Comparison of ENCODE assay signal across 8 cellular contexts in genomic region chr1:24694380-24694843, GRCh38. TPM values are rescaled to one million over a fixed set of nuclear protein-coding genes. Genes with fewer than 3 reads are reported as not detected.
A peak's percentile ranks its signal among the peaks of the same experiment; 100 is the strongest.
DNase-seq lines count a peak whose midpoint lies in the region; ATAC-seq, FAIRE-seq and TF ChIP-seq lines count a peak whose summit lies in the region.

No MANE protein-coding gene starts in this region.

- TF ChIP-seq CTCF in GM12864 (IDR thresholded peaks at IDR 0.05; ENCODE audit: low read depth, low read length, missing control alignments) (no peak), natural killer cell (IDR thresholded peaks at IDR 0.05) (no peak)

- no peak overlapping the region for H3K27ac ChIP-seq in CD4-positive, alpha-beta memory T cell (ENCODE audit: low read depth, low read length)

- peak overlapping the region; percentile 88 to 92 for H3K27ac Mint-ChIP-seq in natural killer cell
- peak overlapping the region in 1 of 7 donors; percentile 50 for H3K27ac Mint-ChIP-seq in CD4-positive, alpha-beta memory T cell

- no peaks in the 10 kb centered on the region for H3K27me3 Mint-ChIP-seq in natural killer cell (ENCODE audit: low read depth in 2 of 2)
- no peaks in the 10 kb centered on the region for H3K27me3 Mint-ChIP-seq in CD4-positive, alpha-beta memory T cell

- ATAC-seq in natural killer cell = peak; percentile 81 to 95 (median 90)
- no peak for ATAC-seq in HG03196 (IDR thresholded peaks at IDR 0.05; ENCODE audit: unreplicated experiment)
- no peak for ATAC-seq in GM18502 (IDR thresholded peaks at IDR 0.05; ENCODE audit: poor library complexity, unreplicated experiment)

- FAIRE-seq in urothelium cell line (lab: Jason Lieb, UNC) = no peak

- peaks cover 40% of the 10 kb centered on the region in 2 donors for H3K4me1 Mint-ChIP-seq in natural killer cell
- H3K4me1 Mint-ChIP-seq in CD4-positive, alpha-beta memory T cell = peaks cover 0 to 6% (median 2%) of the 10 kb centered on the region in 4 donors

- peak overlapping the region; percentile 93 for H3K4me3 Mint-ChIP-seq in natural killer cell
- peak overlapping the region in 1 of 8 donors; percentile 32 for H3K4me3 Mint-ChIP-seq in CD4-positive, alpha-beta memory T cell

- DNase-seq in GM12864 (ENCODE audit: low read depth) = peak; percentile 54
- DNase-seq in NCI-H1436 (lab: John Stamatoyannopoulos, UW) = peak; percentile 86
- DNase-seq in amniotic epithelial cell (ENCODE audit: low read depth) = peak; percentile 88
- peak; percentile 50 for DNase-seq in natural killer cell
- no peak for DNase-seq in CD4-positive, alpha-beta memory T cell
- no peak for DNase-seq in urothelium cell line (ENCODE audit: low spot score)

- intact Hi-C loops in natural killer cell (cut with micrococcal nuclease) = no loop called here
- intact Hi-C loops in CD4-positive, alpha-beta memory T cell (cut with micrococcal nuclease) = no loop called here

- CTCF ChIA-PET in CD4-positive, alpha-beta memory T cell (lab: Charles Lee; ENCODE audit: partially characterized antibody) = interaction anchor here (0.7 to 1.7 kb wide), 3 partner anchors 136 to 623 kb away, joined by 3 to 5 read pairs (median 4); no protein-coding TSS in a partner anchor

- no peaks in the 10 kb centered on the region for H3K36me3 Mint-ChIP-seq in natural killer cell
- no peaks in the 10 kb centered on the region for H3K36me3 Mint-ChIP-seq in CD4-positive, alpha-beta memory T cell

- no peak overlapping the region for H3K4me3 ChIP-seq in GM12864 (ENCODE audit: low read depth, low read length)
- no peak overlapping the region for H3K4me3 ChIP-seq in CD4-positive, alpha-beta memory T cell (ENCODE audit: low read length in 2 of 2)

- H3K9me3 Mint-ChIP-seq in natural killer cell = no peaks in the 10 kb centered on the region
- no peaks in the 10 kb centered on the region for H3K9me3 Mint-ChIP-seq in CD4-positive, alpha-beta memory T cell

- H3K9me3 ChIP-seq in CD4-positive, alpha-beta memory T cell (ENCODE audit: control insufficient read depth in 1 of 2, low read length in 2 of 2) = no peaks in the 10 kb centered on the region

- no peaks in the 10 kb centered on the region for H3K27me3 ChIP-seq in CD4-positive, alpha-beta memory T cell (ENCODE audit: insufficient read depth, low read length)

- POLR2A ChIA-PET in CD4-positive, alpha-beta memory T cell (lab: Charles Lee; ENCODE audit: partially characterized antibody) = no interaction called here

- H3K4me1 ChIP-seq in CD4-positive, alpha-beta memory T cell (ENCODE audit: insufficient read depth, low read length) = no peaks in the 10 kb centered on the region

- no peaks in the 10 kb centered on the region for H3K36me3 ChIP-seq in CD4-positive, alpha-beta memory T cell (ENCODE audit: insufficient read depth, low read length)

RNA-seq across cellular contexts. Expression of gene CLIC4, which starts 50.8 kb away (rescaled TPM):
- total RNA-seq in natural killer cell = 10 to 100 TPM in 1 of 3 donors, 1 to 10 TPM in 2; 3.8 to 11.5 (median 5.0) TPM
- total RNA-seq in CD4-positive, alpha-beta memory T cell = 1 to 10 TPM; 3.0 to 3.8 TPM
- 1 to 10 TPM in 1 of 2 donors, under 1 TPM in 1; 0.62 to 1.9 TPM for polyA plus RNA-seq in CD4-positive, alpha-beta memory T cell

RNA-seq across cellular contexts. Expression of gene SRRM1, which starts 51.3 kb away (rescaled TPM):
- 100 to 1,000 TPM; 291 to 314 (median 302) TPM for total RNA-seq in natural killer cell
- total RNA-seq in CD4-positive, alpha-beta memory T cell = 100 to 1,000 TPM; 209 to 230 TPM
- polyA plus RNA-seq in CD4-positive, alpha-beta memory T cell = 100 to 1,000 TPM in 1 of 2 donors, 10 to 100 TPM in 1; 73.8 to 229 TPM

Comparison
In these comparisons a context has a peak if more than half of its experiments do, and no peak if none do; other contexts are left out.
1. DNase-seq: peak in GM12864 (single experiment), NCI-H1436 (single experiment), amniotic epithelial cell (single experiment) and natural killer cell (single experiment); none in CD4-positive, alpha-beta memory T cell (0 of 5) and urothelium cell line (single experiment).
2. ATAC-seq: peak in natural killer cell (3 of 3); none in HG03196 (single experiment) and GM18502 (single experiment).